In the genomic region with DNA sequence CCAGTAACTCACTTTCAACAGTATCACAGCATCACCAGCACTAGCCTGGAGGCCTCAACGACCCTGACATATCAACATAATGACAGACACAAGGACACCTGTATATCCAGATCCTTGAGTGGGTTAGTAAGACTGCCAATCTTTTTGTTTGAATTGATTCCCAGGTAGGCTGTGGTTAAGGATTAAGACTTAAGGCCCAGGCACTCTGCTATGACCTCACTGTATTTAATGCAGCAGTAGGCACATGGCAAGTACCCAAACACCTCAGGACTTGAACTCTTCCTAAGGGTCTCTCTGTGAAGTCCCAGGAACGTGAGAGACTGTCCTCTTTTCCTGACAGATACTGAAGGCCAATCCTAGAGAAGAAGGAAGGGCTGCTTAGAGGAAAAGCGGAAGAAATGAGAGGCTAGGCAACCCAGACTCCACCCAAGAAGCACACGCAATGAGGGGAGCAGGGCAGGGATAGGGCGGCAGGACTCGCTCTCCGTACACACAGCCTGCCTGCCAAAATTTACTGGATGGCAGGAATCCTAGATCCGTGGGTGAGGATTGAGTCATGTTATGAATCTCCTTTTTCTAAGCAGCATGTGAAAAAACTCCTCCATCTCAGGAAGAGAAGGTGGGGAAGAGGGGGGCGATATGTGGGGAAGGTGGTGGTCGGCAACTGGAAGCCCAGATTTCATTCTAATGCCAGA, we compare ENCODE assay signal across 9 cellular contexts.
DNase-seq lines count a peak whose midpoint lies in the region; ATAC-seq and TF ChIP-seq lines count a peak whose summit lies in the region.
"Had no signal": no experiment of that assay in that cellular context is flagged by ENCODE, and none has a peak within 500 bp of the region (broad histone marks: within the 10 kb centered on the region; RNA-seq: fewer than 3 reads in every experiment).

No MANE protein-coding gene starts in this region.

- no peak for TF ChIP-seq CTCF in BJ (IDR thresholded peaks at IDR 0.05; ENCODE audit: insufficient read depth, low read depth, low read length)
- TF ChIP-seq CTCF in foreskin fibroblast (IDR thresholded peaks at IDR 0.05; ENCODE audit: low read depth, low read length): no peak

- ATAC-seq in HG02870 (IDR thresholded peaks at IDR 0.05; ENCODE audit: unreplicated experiment): no peak
- no peak for ATAC-seq in HG03378 (IDR thresholded peaks at IDR 0.05; ENCODE audit: unreplicated experiment)
- ATAC-seq in GM21529 (IDR thresholded peaks at IDR 0.05; ENCODE audit: unreplicated experiment): no peak

- CTCF ChIA-PET in BJ (lab: Yijun Ruan, JAX): no interaction called here

- H3K4me3 ChIP-seq in BJ (ENCODE audit: low read depth, low read length) (no peak overlapping the region), foreskin fibroblast (ENCODE audit: low read depth in 1 of 2, low read length in 2 of 2) (no peak overlapping the region)
- H3K4me3 ChIP-seq: SK-N-MC had no signal

- no peaks in the 10 kb centered on the region for H3K36me3 ChIP-seq in BJ (ENCODE audit: control insufficient read depth, insufficient read depth, low read length)

- POLR2A ChIA-PET in BJ (lab: Charles Lee): no interaction called here

- H3K27me3 ChIP-seq in BJ (ENCODE audit: control insufficient read depth, insufficient read depth, low read length): no peaks in the 10 kb centered on the region

- DNase-seq in BJ (ENCODE audit: low read depth) (peak; percentile 41), SHP77 treated with DMSO at 0.1 percent for 48 hours (lab: John Stamatoyannopoulos, UW) (peak; percentile 72), foreskin fibroblast (peak; percentile 62 to 66), pons (ENCODE audit: low spot score) (peak; percentile 69)
- DNase-seq in stimulated activated CD4-positive, alpha-beta T cell treated with anti-CD3 and anti-CD28 coated beads, Interleukin-1b, Interleukin-23, amount 100 ng/mL, for 48 hours: no peak
